Comparison of ENCODE assay signal across 21 cellular contexts in the genomic region with DNA sequence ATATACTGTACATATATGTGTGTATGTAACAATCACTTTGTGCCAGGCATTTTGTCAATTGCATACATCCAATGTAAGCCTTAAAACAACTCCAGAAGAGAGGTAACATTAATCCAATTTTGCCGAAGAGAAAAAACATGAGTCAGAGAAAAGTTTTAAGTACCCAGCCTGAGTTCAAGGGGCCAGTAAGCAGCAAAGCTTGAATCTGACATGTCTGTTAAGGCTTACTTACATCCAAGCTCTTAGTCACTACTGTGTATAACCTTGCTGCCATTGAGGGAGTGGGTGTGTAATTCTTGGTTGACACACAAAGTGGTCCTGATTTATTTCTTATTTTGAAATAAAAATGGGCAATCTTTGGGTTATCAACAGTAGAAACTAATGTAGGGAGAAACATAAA.
DNase-seq lines count a peak whose midpoint lies in the region; ATAC-seq and TF ChIP-seq lines count a peak whose summit lies in the region.
"Had no signal": no experiment of that assay in that cellular context is flagged by ENCODE, and none has a peak within 500 bp of the region (broad histone marks: within the 10 kb centered on the region; RNA-seq: fewer than 3 reads in every experiment).

No MANE protein-coding gene starts in this region.

- H3K36me3 ChIP-seq in Karpas-422 (ENCODE audit: insufficient read depth, low read length), result no peaks in the 10 kb centered on the region
- H3K36me3 ChIP-seq: heart left ventricle, suprapubic skin had no signal

- ATAC-seq in activated naive CD4-positive, alpha-beta T cell treated with anti-CD3 and anti-CD28 coated beads, Interleukin-2, amount 50 U/mL, for 72 hours, result no peak
- ATAC-seq in GM21737 (IDR thresholded peaks at IDR 0.05; ENCODE audit: unreplicated experiment), result no peak
- ATAC-seq: heart left ventricle had no signal

- POLR2A ChIA-PET in AG04450 (lab: Yijun Ruan, JAX), result no interaction called here

- H3K4me1 ChIP-seq in Karpas-422 (ENCODE audit: low read length), result no peaks in the 10 kb centered on the region

- H3K27ac Mint-ChIP-seq in activated naive CD4-positive, alpha-beta T cell treated with anti-CD3 and anti-CD28 coated beads, Interleukin-2, amount 50 U/mL, for 72 hours, result no peak overlapping the region
- H3K27ac Mint-ChIP-seq: CD4-positive, alpha-beta memory T cell; immature natural killer cell had no signal

- H4K20me1 ChIP-seq in Karpas-422 (ENCODE audit: insufficient read depth, low read depth, low read length), result no peaks in the 10 kb centered on the region

- H3K79me2 ChIP-seq in Karpas-422 (ENCODE audit: low read length), result no peaks in the 10 kb centered on the region

- no peak for TF ChIP-seq CTCF in AG04450 (IDR thresholded peaks at IDR 0.05; ENCODE audit: low read depth, low read length)
- no peak for TF ChIP-seq CTCF in fibroblast of the aortic adventitia (IDR thresholded peaks at IDR 0.05; ENCODE audit: insufficient read depth, low read length)

- no peaks in the 10 kb centered on the region for H3K36me3 Mint-ChIP-seq in activated naive CD4-positive, alpha-beta T cell treated with anti-CD3 and anti-CD28 coated beads, Interleukin-2, amount 50 U/mL, for 72 hours
- H3K36me3 Mint-ChIP-seq: CD4-positive, alpha-beta memory T cell; immature natural killer cell had no signal

- H3K9me3 ChIP-seq in AG04450 (ENCODE audit: control insufficient read depth, insufficient read depth, low read length), result no peaks in the 10 kb centered on the region
- H3K9me3 ChIP-seq in Karpas-422 (ENCODE audit: low read length), result no peaks in the 10 kb centered on the region
- H3K9me3 ChIP-seq: heart left ventricle, suprapubic skin had no signal

- H2AFZ ChIP-seq in Karpas-422 (ENCODE audit: low read length), result no peak overlapping the region

- H3K27me3 ChIP-seq in AG04450 (ENCODE audit: control insufficient read depth, insufficient read depth, low read length) (no peaks in the 10 kb centered on the region), Karpas-422 (ENCODE audit: low read length) (no peaks in the 10 kb centered on the region)
- H3K27me3 ChIP-seq: heart left ventricle, suprapubic skin had no signal

- peak; percentile 37 for DNase-seq in AG04450 (ENCODE audit: low read depth, low spot score)
- peak; percentile 22 for DNase-seq in Karpas-422
- peak; percentile 27 for DNase-seq in astrocyte of the hippocampus (ENCODE audit: low read depth, low spot score)
- peak; percentile 51 for DNase-seq in fibroblast of the aortic adventitia (ENCODE audit: low read depth)
- no peak for DNase-seq in T-helper 9 cell
- no peak for DNase-seq in activated CD4-positive, alpha-beta T cell treated with anti-CD3 and anti-CD28 coated beads, Interleukin-2, amount 50 U/mL, for 1 hour
- DNase-seq in activated naive CD4-positive, alpha-beta T cell treated with anti-CD3 and anti-CD28 coated beads, Interleukin-2, amount 50 U/mL, for 72 hours (ENCODE audit: low spot score in 2 of 2), result no peak
- DNase-seq: activated T-cell treated with anti-CD3 and anti-CD28 coated beads for 4 hours; aorta; CD4-positive, alpha-beta memory T cell; DMS53; heart left ventricle; immature natural killer cell; NCI-H1105 treated with DMSO at 0.1 percent for 48 hours; NCI-H524; nucleus accumbens; retina; SHP77; T-helper 1 cell had no signal

- peaks cover 3 to 8% of the 10 kb centered on the region in 2 donors for H3K9me3 Mint-ChIP-seq in activated naive CD4-positive, alpha-beta T cell treated with anti-CD3 and anti-CD28 coated beads, Interleukin-2, amount 50 U/mL, for 72 hours

- H3K4me2 ChIP-seq in Karpas-422 (ENCODE audit: low read depth, low read length, poor library complexity, severe bottlenecking), result no peak overlapping the region

- no peaks in the 10 kb centered on the region for H3K9me2 ChIP-seq in Karpas-422 (replicated peaks; ENCODE audit: insufficient read depth, low read length)

- H3K9ac ChIP-seq in Karpas-422 (ENCODE audit: low read length), result no peak overlapping the region

- CTCF ChIA-PET in AG04450 (lab: Charles Lee), result no interaction called here

- H3K4me3 ChIP-seq in AG04450 (ENCODE audit: low read depth, low read length), result no peak overlapping the region
- no peak overlapping the region for H3K4me3 ChIP-seq in Karpas-422 (ENCODE audit: low read length)
- H3K4me3 ChIP-seq in fibroblast of the aortic adventitia (ENCODE audit: low read depth, low read length), result no peak overlapping the region
- H3K4me3 ChIP-seq: heart left ventricle, suprapubic skin had no signal

- H3K27ac ChIP-seq in AG04450 (ENCODE audit: low read depth, low read length) (no peak overlapping the region), Karpas-422 (ENCODE audit: low read length) (no peak overlapping the region)
- H3K27ac ChIP-seq: heart left ventricle, suprapubic skin had no signal

Comparison
In these comparisons a context has a peak if more than half of its experiments do, and no peak if none do; other contexts are left out.
1. DNase-seq: peak in AG04450 (single experiment), Karpas-422 (single experiment), astrocyte of the hippocampus (single experiment) and fibroblast of the aortic adventitia (single experiment); none in T-helper 9 cell (single experiment), activated CD4-positive, alpha-beta T cell treated with anti-CD3 and anti-CD28 coated beads, Interleukin-2, amount 50 U/mL, for 1 hour (single experiment) and activated naive CD4-positive, alpha-beta T cell treated with anti-CD3 and anti-CD28 coated beads, Interleukin-2, amount 50 U/mL, for 72 hours (0 of 2).